ENCODE assay signal across 22 cellular contexts in the genomic region with DNA sequence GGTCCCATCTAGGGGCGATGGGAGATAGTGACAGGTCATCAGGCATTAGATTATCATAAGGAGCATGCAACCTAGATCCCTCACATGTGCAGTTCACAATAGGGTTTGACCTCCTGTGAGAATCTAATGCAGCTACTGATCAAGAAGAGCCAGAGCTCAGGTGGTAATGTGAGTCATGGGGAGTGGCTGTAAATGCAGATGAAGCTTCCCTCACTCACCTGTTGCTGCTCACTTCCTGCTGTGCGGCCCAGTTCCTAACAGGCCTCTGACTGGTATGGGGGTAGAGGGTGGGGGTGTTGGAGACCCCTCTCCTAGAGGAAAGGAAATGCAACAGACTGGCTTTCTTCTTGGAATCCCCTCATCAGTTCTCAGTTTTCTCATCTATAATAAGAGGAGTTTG.
DNase-seq lines count a peak whose midpoint lies in the region; ATAC-seq, FAIRE-seq and TF ChIP-seq lines count a peak whose summit lies in the region.
"Had no signal": no experiment of that assay in that cellular context is flagged by ENCODE, and none has a peak within 500 bp of the region (broad histone marks: within the 10 kb centered on the region; RNA-seq: fewer than 3 reads in every experiment).

No MANE protein-coding gene starts in this region.

- H3K4me2 ChIP-seq in SK-N-SH (peak overlapping the region; percentile 52), neural progenitor cell (no peak overlapping the region)

- FAIRE-seq in bronchial epithelial cell (lab: Jason Lieb, UNC) = peak; percentile 70

- peaks cover 12% of the 10 kb centered on the region for H3K4me1 Mint-ChIP-seq in neural progenitor cell
- H3K4me1 Mint-ChIP-seq: B cell; stimulated activated naive CD8-positive, alpha-beta T cell treated with anti-CD3 and anti-CD28 coated beads, Interleukin-15, amount 100 ng/mL, for 72 hours; T-helper 17 cell had no signal

- H3K4me3 ChIP-seq in SK-N-SH (ENCODE audit: low read depth in 2 of 2, low read length in 1 of 2) (no peak overlapping the region), bronchial epithelial cell (ENCODE audit: low read depth, low read length) (no peak overlapping the region), neural progenitor cell (no peak overlapping the region), left ventricle myocardium inferior (no peak overlapping the region)
- H3K4me3 ChIP-seq: cardiac muscle cell, gastrocnemius medialis, psoas muscle, transverse colon had no signal

- H4K20me1 ChIP-seq in SK-N-SH (ENCODE audit: insufficient read depth) (no peaks in the 10 kb centered on the region), neural progenitor cell (ENCODE audit: low read depth) (no peaks in the 10 kb centered on the region)

- POLR2A ChIA-PET in SK-N-SH (lab: Yijun Ruan, JAX) = no interaction called here

- intact Hi-C loops in left colon (cut with DNase I, micrococcal nuclease) = no loop called here
- intact Hi-C loops in left ventricle myocardium inferior (cut with micrococcal nuclease) = no loop called here

- H3K9ac ChIP-seq in SK-N-SH (peak overlapping the region; percentile 19; the same call in 1 of the 2 replicates), neural progenitor cell (no peak overlapping the region)

- no peaks in the 10 kb centered on the region for H3K9me3 Mint-ChIP-seq in neural progenitor cell
- H3K9me3 Mint-ChIP-seq: stimulated activated naive CD8-positive, alpha-beta T cell treated with anti-CD3 and anti-CD28 coated beads, Interleukin-15, amount 100 ng/mL, for 72 hours had no signal

- peak overlapping the region in 1 of 2 experiments; percentile 63; a peak in 2 of 4 replicates for H3K27ac ChIP-seq in SK-N-SH (ENCODE audit: low read depth in 2 of 2, low read length in 1 of 2)
- no peak overlapping the region for H3K27ac ChIP-seq in neural progenitor cell
- no peak overlapping the region for H3K27ac ChIP-seq in left ventricle myocardium inferior (replicated peaks)
- H3K27ac ChIP-seq: cardiac muscle cell, gastrocnemius medialis, psoas muscle, transverse colon had no signal

- no peaks in the 10 kb centered on the region for H3K27me3 ChIP-seq in SK-N-SH (ENCODE audit: insufficient read depth)
- no peaks in the 10 kb centered on the region for H3K27me3 ChIP-seq in bronchial epithelial cell (ENCODE audit: control insufficient read depth, insufficient read depth, low read length)
- no peaks in the 10 kb centered on the region for H3K27me3 ChIP-seq in neural progenitor cell
- no peaks in the 10 kb centered on the region for H3K27me3 ChIP-seq in left ventricle myocardium inferior (ENCODE audit: low read depth)
- H3K27me3 ChIP-seq: cardiac muscle cell, gastrocnemius medialis, transverse colon had no signal

- no peak overlapping the region for H3K27ac Mint-ChIP-seq in neural progenitor cell
- H3K27ac Mint-ChIP-seq: B cell; stimulated activated naive CD8-positive, alpha-beta T cell treated with anti-CD3 and anti-CD28 coated beads, Interleukin-15, amount 100 ng/mL, for 72 hours; T-helper 17 cell had no signal

- TF ChIP-seq CTCF in SK-N-SH (IDR thresholded peaks at IDR 0.05) = no peak
- TF ChIP-seq CTCF in bronchial epithelial cell (IDR thresholded peaks at IDR 0.05; ENCODE audit: insufficient read depth, low read length, severe bottlenecking) = no peak
- TF ChIP-seq CTCF in neural progenitor cell (IDR thresholded peaks at IDR 0.05) = no peak
- no peak for TF ChIP-seq CTCF in left ventricle myocardium inferior (IDR thresholded peaks at IDR 0.05; ENCODE audit: borderline replicate concordance)

- no peak for TF ChIP-seq EP300 in SK-N-SH (IDR thresholded peaks at IDR 0.05; ENCODE audit: borderline replicate concordance in 1 of 2, low read depth in 1 of 2, low read length in 1 of 2)

- ATAC-seq in SK-N-SH treated with all-trans-retinoic acid at 6 μM for 48 hours (no peak), left colon (peak; percentile 50), HG03196 (IDR thresholded peaks at IDR 0.05; ENCODE audit: unreplicated experiment) (no peak)
- ATAC-seq: gastrocnemius medialis; psoas muscle; stimulated activated naive CD8-positive, alpha-beta T cell treated with anti-CD3 and anti-CD28 coated beads, Interleukin-15, amount 100 ng/mL, for 72 hours; T-helper 17 cell had no signal

- H3K9me2 ChIP-seq in SK-N-SH = no peaks in the 10 kb centered on the region

- CTCF ChIA-PET in SK-N-SH (lab: Yijun Ruan, JAX) = interaction anchor here (0.8 to 1.0 kb wide), 2 partner anchors 14 to 21 kb away, joined by 3 to 4 read pairs; no protein-coding TSS in a partner anchor

- no peaks in the 10 kb centered on the region for H3K36me3 Mint-ChIP-seq in neural progenitor cell

- H2AFZ ChIP-seq in SK-N-SH (ENCODE audit: low read depth) (peak overlapping the region; percentile 39; the same call in 1 of the 2 replicates), neural progenitor cell (replicated peaks) (no peak overlapping the region)

- peaks cover 13% of the 10 kb centered on the region for H3F3A ChIP-seq in SK-N-SH (replicated peaks; ENCODE audit: insufficient read depth)
- H3F3A ChIP-seq in neural progenitor cell (ENCODE audit: low read depth) = no peaks in the 10 kb centered on the region

- H3K9me3 ChIP-seq in SK-N-SH (no peaks in the 10 kb centered on the region), neural progenitor cell (ENCODE audit: low read depth) (no peaks in the 10 kb centered on the region), left ventricle myocardium inferior (replicated peaks) (no peaks in the 10 kb centered on the region)
- H3K9me3 ChIP-seq: gastrocnemius medialis, psoas muscle, transverse colon had no signal

- peaks cover 3% of the 10 kb centered on the region for H3K27me3 Mint-ChIP-seq in neural progenitor cell (ENCODE audit: insufficient read depth, low read depth)
- H3K27me3 Mint-ChIP-seq: B cell had no signal

- H3K79me2 ChIP-seq in SK-N-SH (ENCODE audit: insufficient read depth) = no peaks in the 10 kb centered on the region
- H3K79me2 ChIP-seq in neural progenitor cell (ENCODE audit: low read depth) = no peaks in the 10 kb centered on the region

- H3K4me1 ChIP-seq in SK-N-SH (ENCODE audit: control insufficient read depth in 1 of 2, insufficient read depth in 2 of 2, low read depth in 1 of 2, low read length in 1 of 2) (peaks cover 17 to 24% of the 10 kb centered on the region in 2 experiments; a peak in 3 of 4 replicates), neural progenitor cell (peaks cover 3% of the 10 kb centered on the region), left ventricle myocardium inferior (no peaks in the 10 kb centered on the region)
- H3K4me1 ChIP-seq: gastrocnemius medialis, psoas muscle, transverse colon had no signal

- H3K36me3 ChIP-seq in SK-N-SH (replicated peaks in 1 of 2; ENCODE audit: control insufficient read depth in 1 of 2, insufficient read depth in 2 of 2, low read length in 1 of 2) (no peaks in the 10 kb centered on the region), bronchial epithelial cell (ENCODE audit: control insufficient read depth, insufficient read depth, low read length) (no peaks in the 10 kb centered on the region), neural progenitor cell (no peaks in the 10 kb centered on the region), left ventricle myocardium inferior (no peaks in the 10 kb centered on the region)
- H3K36me3 ChIP-seq: cardiac muscle cell, gastrocnemius medialis, transverse colon had no signal

- no peak for TF ChIP-seq RAD21 in SK-N-SH (IDR thresholded peaks at IDR 0.05; ENCODE audit: low read length)

- no peak overlapping the region for H3K4me3 Mint-ChIP-seq in neural progenitor cell
- H3K4me3 Mint-ChIP-seq: B cell; stimulated activated naive CD8-positive, alpha-beta T cell treated with anti-CD3 and anti-CD28 coated beads, Interleukin-15, amount 100 ng/mL, for 72 hours; T-helper 17 cell had no signal

- 84% methylated on average over 2 of the region's 2 CpGs for WGBS in SK-N-SH (ENCODE audit: low lambda C conversion rate)

- DNase-seq in SK-N-SH (no peak), bronchial epithelial cell (ENCODE audit: low read depth) (peak; percentile 85), left colon (no peak), neural progenitor cell (ENCODE audit: low spot score) (no peak), left ventricle myocardium inferior (no peak), SHP77 (lab: John Stamatoyannopoulos, UW) (no peak)
- DNase-seq: COR-L47; dermis blood vessel endothelial cell; gastrocnemius medialis; Kasumi-1; midbrain; NCI-H1105 treated with DMSO at 0.1 percent for 48 hours; NCI-H2107; psoas muscle; stimulated activated CD4-positive, alpha-beta T cell treated with anti-CD3 and anti-CD28 coated beads, Interleukin-4, amount 100 ng/mL, for 4 hours; stimulated activated naive CD8-positive, alpha-beta T cell treated with anti-CD3 and anti-CD28 coated beads, Interleukin-15, amount 100 ng/mL, for 72 hours; T-helper 17 cell; transverse colon had no signal

TF ChIP-seq in SK-N-SH, 30 proteins besides CTCF, POLR2A, EP300 and RAD21:
- TF ChIP-seq NFIC (IDR thresholded peaks at IDR 0.05; ENCODE audit: borderline replicate concordance) (no peak), MXI1 (IDR thresholded peaks at IDR 0.05; ENCODE audit: low read depth, low read length) (no peak), YY1 (IDR thresholded peaks at IDR 0.05; ENCODE audit: low read depth) (no peak), JUND (IDR thresholded peaks at IDR 0.05) (no peak), FOXJ3 (CRISPR knock-in tag; IDR thresholded peaks at IDR 0.05) (no peak), TCF12 (IDR thresholded peaks at IDR 0.05) (no peak), GABPA (IDR thresholded peaks at IDR 0.05; ENCODE audit: low read depth) (no peak), SMC3 (IDR thresholded peaks at IDR 0.05; ENCODE audit: low read depth, low read length) (no peak), RXRA (IDR thresholded peaks at IDR 0.05; ENCODE audit: borderline replicate concordance, low read depth) (no peak), RFX5 (IDR thresholded peaks at IDR 0.05; ENCODE audit: low read length) (no peak)

TF ChIP-seq in SK-N-SH treated with all-trans-retinoic acid at 6 μM for 48 hours, 23 proteins besides CTCF, POLR2A, EP300 and RAD21 (continues in another document):
- TF ChIP-seq RARB (CRISPR knock-in tag; IDR thresholded peaks at IDR 0.05) (no peak), SNAI2 (CRISPR knock-in tag; IDR thresholded peaks at IDR 0.05) (no peak), OSR1 (CRISPR knock-in tag; IDR thresholded peaks at IDR 0.05) (no peak), BACH2 (CRISPR knock-in tag; IDR thresholded peaks at IDR 0.05; ENCODE audit: borderline replicate concordance) (no peak), ZFP30 (CRISPR knock-in tag; IDR thresholded peaks at IDR 0.05) (no peak), CSDC2 (CRISPR knock-in tag; IDR thresholded peaks at IDR 0.05) (no peak)
